In genomic region chr1:244920911-244921310, GRCh38 we compare ENCODE assay signal across 1 cellular context.
TF ChIP-seq lines count a peak whose summit lies in the region.

No MANE protein-coding gene starts in this region.

TF ChIP-seq in IMR-90, 13 proteins besides CTCF, POLR2A, EP300 and RAD21 (continued from another document):
- TF ChIP-seq RFX5 (IDR thresholded peaks at IDR 0.05; ENCODE audit: low read depth, low read length): no peak
- no peak for TF ChIP-seq MXI1 (IDR thresholded peaks at IDR 0.05; ENCODE audit: borderline replicate concordance, low read depth, low read length)
- no peak for TF ChIP-seq RCOR1 (IDR thresholded peaks at IDR 0.05; ENCODE audit: insufficient replicate concordance, low read length)
- no peak for TF ChIP-seq MAZ (IDR thresholded peaks at IDR 0.05; ENCODE audit: borderline replicate concordance, low read depth, low read length)
- no peak for TF ChIP-seq CEBPB (IDR thresholded peaks at IDR 0.05; ENCODE audit: low read depth, low read length)
- no peak for TF ChIP-seq NFE2L2 (IDR thresholded peaks at IDR 0.05; ENCODE audit: low read depth, low read length)
- no peak for TF ChIP-seq CHD1 (IDR thresholded peaks at IDR 0.05; ENCODE audit: low read depth, low read length)
- no peak for TF ChIP-seq SMC3 (IDR thresholded peaks at IDR 0.05; ENCODE audit: low read depth, low read length)
- TF ChIP-seq ELK1 (IDR thresholded peaks at IDR 0.05; ENCODE audit: borderline replicate concordance, low read depth, low read length): no peak
- TF ChIP-seq MAFK (IDR thresholded peaks at IDR 0.05; ENCODE audit: low read depth, low read length): no peak
- no peak for TF ChIP-seq BHLHE40 (IDR thresholded peaks at IDR 0.05; ENCODE audit: low read depth, low read length)
- TF ChIP-seq USF2 (IDR thresholded peaks at IDR 0.05; ENCODE audit: low read depth, low read length): no peak
TF ChIP-seq in IMR-90: peak in this region for 0.
